In genomic region chr1:38804062-38804886, GRCh38 we compare ENCODE assay signal across 9 cellular contexts. TPM values are rescaled to one million over a fixed set of nuclear protein-coding genes. Genes with fewer than 3 reads are reported as not detected.
DNase-seq lines count a peak whose midpoint lies in the region; ATAC-seq and FAIRE-seq lines count a peak whose summit lies in the region.
"Had no signal": no experiment of that assay in that cellular context is flagged by ENCODE, and none has a peak within 500 bp of the region (broad histone marks: within the 10 kb centered on the region; RNA-seq: fewer than 3 reads in every experiment).

No MANE protein-coding gene starts in this region.

- H3K27ac ChIP-seq in ACC112 (ENCODE audit: low read depth, low read length) = no peak overlapping the region

- peak overlapping the region; percentile 50 for H2AFZ ChIP-seq in ACC112 (ENCODE audit: low read length, unreplicated experiment)

- CTCF ChIA-PET in activated CD8-positive, alpha-beta T cell treated with anti-CD3 and anti-CD28 coated beads, Interleukin-2, amount 10 ng/mL, durations not matched to agents 7 days and 5 days (lab: Charles Lee) = interaction anchor here (0.8 kb wide), 1 partner anchor 125 kb away, joined by 3 read pairs; no protein-coding TSS in a partner anchor

- DNase-seq in activated CD8-positive, alpha-beta T cell treated with anti-CD3 and anti-CD28 coated beads, Interleukin-2, amount 10 ng/mL, durations not matched to agents 7 days and 5 days = no peak
- DNase-seq in iris pigment epithelial cell (ENCODE audit: low read depth) (peak; percentile 6), MV-4-11 (lab: John Stamatoyannopoulos, UW) (no peak), RCC 7860 (ENCODE audit: low spot score) (no peak), NCI-H226 (no peak)
- DNase-seq: NCI-H1048 had no signal

- peak overlapping the region; percentile 34 for H3K4me3 Mint-ChIP-seq in activated CD8-positive, alpha-beta T cell treated with anti-CD3 and anti-CD28 coated beads, Interleukin-2, amount 10 ng/mL, durations not matched to agents 7 days and 5 days

- H3K27me3 Mint-ChIP-seq in activated CD8-positive, alpha-beta T cell treated with anti-CD3 and anti-CD28 coated beads, Interleukin-2, amount 10 ng/mL, durations not matched to agents 7 days and 5 days (ENCODE audit: low read depth) = peaks cover 59% of the 10 kb centered on the region

- H3K27ac Mint-ChIP-seq in activated CD8-positive, alpha-beta T cell treated with anti-CD3 and anti-CD28 coated beads, Interleukin-2, amount 10 ng/mL, durations not matched to agents 7 days and 5 days = no peak overlapping the region

- H3K36me3 Mint-ChIP-seq in activated CD8-positive, alpha-beta T cell treated with anti-CD3 and anti-CD28 coated beads, Interleukin-2, amount 10 ng/mL, durations not matched to agents 7 days and 5 days (ENCODE audit: low read depth) = no peaks in the 10 kb centered on the region

- no peaks in the 10 kb centered on the region for H3K9me3 Mint-ChIP-seq in activated CD8-positive, alpha-beta T cell treated with anti-CD3 and anti-CD28 coated beads, Interleukin-2, amount 10 ng/mL, durations not matched to agents 7 days and 5 days (ENCODE audit: insufficient read depth)

- H3K4me1 ChIP-seq in ACC112 (ENCODE audit: control insufficient read depth, insufficient read depth, low read length, unreplicated experiment) = no peaks in the 10 kb centered on the region

- peaks cover 69% of the 10 kb centered on the region for H3K27me3 ChIP-seq in ACC112 (ENCODE audit: insufficient read depth, low read length)

- peak overlapping the region; percentile 78 for H3K4me3 ChIP-seq in ACC112 (ENCODE audit: low read depth, low read length)
- H3K4me3 ChIP-seq in GM08714 (ENCODE audit: low read length) = peak overlapping the region; percentile 43; the same call in 1 of the 2 replicates

- POLR2A ChIA-PET in activated CD8-positive, alpha-beta T cell treated with anti-CD3 and anti-CD28 coated beads, Interleukin-2, amount 10 ng/mL, durations not matched to agents 7 days and 5 days (lab: Charles Lee) = no interaction called here

- H3K4me1 Mint-ChIP-seq in activated CD8-positive, alpha-beta T cell treated with anti-CD3 and anti-CD28 coated beads, Interleukin-2, amount 10 ng/mL, durations not matched to agents 7 days and 5 days (ENCODE audit: low read depth) = peaks cover 5% of the 10 kb centered on the region

- no peaks in the 10 kb centered on the region for H3K79me2 ChIP-seq in ACC112 (ENCODE audit: control insufficient read depth, insufficient read depth, low read length, unreplicated experiment)

- no peaks in the 10 kb centered on the region for H3K36me3 ChIP-seq in ACC112 (ENCODE audit: insufficient read depth, low read length)

- ATAC-seq in activated CD8-positive, alpha-beta T cell treated with anti-CD3 and anti-CD28 coated beads, Interleukin-2, amount 10 ng/mL, durations not matched to agents 7 days and 5 days = peak; percentile 53
- no peak for ATAC-seq in HG02852 (IDR thresholded peaks at IDR 0.05; ENCODE audit: unreplicated experiment)

- no peak for FAIRE-seq in RCC 7860 (lab: Jason Lieb, UNC)

RNA-seq across cellular contexts. Expression of gene RRAGC, which starts 55.3 kb away (rescaled TPM):
- 10 to 100 TPM; 14.3 to 14.9 TPM for total RNA-seq in activated CD8-positive, alpha-beta T cell treated with anti-CD3 and anti-CD28 coated beads, Interleukin-2, amount 10 ng/mL, durations not matched to agents 7 days and 5 days
